Comparison of ENCODE assay signal across 6 cellular contexts in genomic region chr16:87826407-87826797, GRCh38. TPM values are rescaled to one million over a fixed set of nuclear protein-coding genes. Genes with fewer than 3 reads are reported as not detected.
DNase-seq lines count a peak whose midpoint lies in the region; ATAC-seq and TF ChIP-seq lines count a peak whose summit lies in the region.
"Not testable (repeated sequence)": the region's sequence is repeated elsewhere in the genome, so short reads cannot be mapped to it uniquely, and the experiment has no call there.

No MANE protein-coding gene starts in this region.

- peaks cover 21% of the 10 kb centered on the region for H3K27me3 Mint-ChIP-seq in Calu3 (ENCODE audit: unreplicated experiment)
- H3K27me3 Mint-ChIP-seq in activated CD4-positive, alpha-beta T cell treated with anti-CD3 and anti-CD28 coated beads for 36 hours; activated naive CD8-positive, alpha-beta T cell treated with anti-CD3 and anti-CD28 coated beads, Interleukin-2, amount 50 U/mL, for 24 hours: not testable (repeated sequence)

- TF ChIP-seq CTCF in Calu3 (IDR thresholded peaks at IDR 0.05; ENCODE audit: unreplicated experiment); RWPE1 (conservative IDR thresholded peaks at IDR 0.05; ENCODE audit: low read depth): not testable (repeated sequence)

- ATAC-seq in activated CD4-positive, alpha-beta T cell treated with anti-CD3 and anti-CD28 coated beads for 36 hours; activated naive CD8-positive, alpha-beta T cell treated with anti-CD3 and anti-CD28 coated beads, Interleukin-2, amount 50 U/mL, for 24 hours; stimulated activated effector memory CD8-positive, alpha-beta T cell treated with anti-CD3 and anti-CD28 coated beads, Interleukin-12 subunit alpha, Interleukin-12 subunit beta, amount 100 ng/mL, for 72 hours: not testable (repeated sequence)

- not testable (repeated sequence) for H3K4me3 Mint-ChIP-seq in Calu3 (ENCODE audit: low read depth, unreplicated experiment); activated CD4-positive, alpha-beta T cell treated with anti-CD3 and anti-CD28 coated beads for 36 hours; activated naive CD8-positive, alpha-beta T cell treated with anti-CD3 and anti-CD28 coated beads, Interleukin-2, amount 50 U/mL, for 24 hours; stimulated activated effector memory CD8-positive, alpha-beta T cell treated with anti-CD3 and anti-CD28 coated beads, Interleukin-12 subunit alpha, Interleukin-12 subunit beta, amount 100 ng/mL, for 72 hours

- CTCF ChIA-PET in Calu3 (lab: Charles Lee); RWPE1 (lab: Yijun Ruan, JAX): not testable (repeated sequence)
- CTCF ChIA-PET in activated CD4-positive, alpha-beta T cell treated with anti-CD3 and anti-CD28 coated beads for 36 hours (lab: Charles Lee): interaction anchor here (1.4 kb wide), 1 partner anchor 46 kb away, joined by 7 read pairs; no protein-coding TSS in a partner anchor

- peak overlapping the region; percentile 86 for H3K27ac Mint-ChIP-seq in Calu3 (ENCODE audit: unreplicated experiment)
- H3K27ac Mint-ChIP-seq in activated CD4-positive, alpha-beta T cell treated with anti-CD3 and anti-CD28 coated beads for 36 hours: not testable (repeated sequence)
- H3K27ac Mint-ChIP-seq in activated naive CD8-positive, alpha-beta T cell treated with anti-CD3 and anti-CD28 coated beads, Interleukin-2, amount 50 U/mL, for 24 hours: peak overlapping the region; percentile 27
- H3K27ac Mint-ChIP-seq in stimulated activated effector memory CD8-positive, alpha-beta T cell treated with anti-CD3 and anti-CD28 coated beads, Interleukin-12 subunit alpha, Interleukin-12 subunit beta, amount 100 ng/mL, for 72 hours: peak overlapping the region; percentile 93

- intact Hi-C loops in Calu3 (cut with micrococcal nuclease; ENCODE audit: unreplicated experiment); activated CD4-positive, alpha-beta T cell treated with anti-CD3 and anti-CD28 coated beads for 36 hours (cut with DNase I, micrococcal nuclease): not testable (repeated sequence)

- H3K4me1 Mint-ChIP-seq in Calu3 (ENCODE audit: low read depth, unreplicated experiment); activated CD4-positive, alpha-beta T cell treated with anti-CD3 and anti-CD28 coated beads for 36 hours: not testable (repeated sequence)
- peaks cover 17% of the 10 kb centered on the region for H3K4me1 Mint-ChIP-seq in activated naive CD8-positive, alpha-beta T cell treated with anti-CD3 and anti-CD28 coated beads, Interleukin-2, amount 50 U/mL, for 24 hours
- peaks cover 11% of the 10 kb centered on the region for H3K4me1 Mint-ChIP-seq in stimulated activated effector memory CD8-positive, alpha-beta T cell treated with anti-CD3 and anti-CD28 coated beads, Interleukin-12 subunit alpha, Interleukin-12 subunit beta, amount 100 ng/mL, for 72 hours

- H3K27ac ChIP-seq in RWPE1: peak overlapping the region; percentile 98
- H3K27ac ChIP-seq in epithelial cell of prostate: peak overlapping the region; percentile 61

- not testable (repeated sequence) for DNase-seq in Calu3; RWPE1 (ENCODE audit: low spot score); activated naive CD8-positive, alpha-beta T cell treated with anti-CD3 and anti-CD28 coated beads, Interleukin-2, amount 50 U/mL, for 24 hours; epithelial cell of prostate (ENCODE audit: low read depth, low spot score); stimulated activated effector memory CD8-positive, alpha-beta T cell treated with anti-CD3 and anti-CD28 coated beads, Interleukin-12 subunit alpha, Interleukin-12 subunit beta, amount 100 ng/mL, for 72 hours (ENCODE audit: low spot score in 2 of 2)
- DNase-seq in activated CD4-positive, alpha-beta T cell treated with anti-CD3 and anti-CD28 coated beads for 36 hours: peak; percentile 12

- H3K36me3 Mint-ChIP-seq in Calu3 (ENCODE audit: insufficient read depth, unreplicated experiment): peaks cover 86% of the 10 kb centered on the region
- peaks cover 22% of the 10 kb centered on the region for H3K36me3 Mint-ChIP-seq in activated CD4-positive, alpha-beta T cell treated with anti-CD3 and anti-CD28 coated beads for 36 hours (ENCODE audit: low read depth)
- peaks cover 15% of the 10 kb centered on the region for H3K36me3 Mint-ChIP-seq in activated naive CD8-positive, alpha-beta T cell treated with anti-CD3 and anti-CD28 coated beads, Interleukin-2, amount 50 U/mL, for 24 hours (ENCODE audit: low read depth)
- H3K36me3 Mint-ChIP-seq in stimulated activated effector memory CD8-positive, alpha-beta T cell treated with anti-CD3 and anti-CD28 coated beads, Interleukin-12 subunit alpha, Interleukin-12 subunit beta, amount 100 ng/mL, for 72 hours: peaks cover 92% of the 10 kb centered on the region

- not testable (repeated sequence) for BruUV-seq in Calu3 (replicated peaks; lab: Mats Ljungman, UMichigan)

- POLR2A ChIA-PET in RWPE1 (lab: Yijun Ruan, JAX; ENCODE audit: low non-redundant PET): interaction anchor here (2.0 kb wide), 1 partner anchor 20 kb away, joined by 6 read pairs; no protein-coding TSS in a partner anchor
- POLR2A ChIA-PET in activated CD4-positive, alpha-beta T cell treated with anti-CD3 and anti-CD28 coated beads for 36 hours (lab: Charles Lee): interaction anchor here (1.8 kb wide), 1 partner anchor 19 kb away, joined by 12 read pairs; no protein-coding TSS in a partner anchor

- H3K9me3 Mint-ChIP-seq in Calu3 (ENCODE audit: low read depth, unreplicated experiment); activated CD4-positive, alpha-beta T cell treated with anti-CD3 and anti-CD28 coated beads for 36 hours (ENCODE audit: low read depth); activated naive CD8-positive, alpha-beta T cell treated with anti-CD3 and anti-CD28 coated beads, Interleukin-2, amount 50 U/mL, for 24 hours; stimulated activated effector memory CD8-positive, alpha-beta T cell treated with anti-CD3 and anti-CD28 coated beads, Interleukin-12 subunit alpha, Interleukin-12 subunit beta, amount 100 ng/mL, for 72 hours: not testable (repeated sequence)

RNA-seq across cellular contexts. Expression of gene SLC7A5, which starts 42.9 kb away (rescaled TPM):
- total RNA-seq in Calu3 (2022): 379 and 501 TPM in 2 replicates
- 100 to 1,000 TPM; 337 to 354 TPM for total RNA-seq in activated CD4-positive, alpha-beta T cell treated with anti-CD3 and anti-CD28 coated beads for 36 hours
